In the genomic region with DNA sequence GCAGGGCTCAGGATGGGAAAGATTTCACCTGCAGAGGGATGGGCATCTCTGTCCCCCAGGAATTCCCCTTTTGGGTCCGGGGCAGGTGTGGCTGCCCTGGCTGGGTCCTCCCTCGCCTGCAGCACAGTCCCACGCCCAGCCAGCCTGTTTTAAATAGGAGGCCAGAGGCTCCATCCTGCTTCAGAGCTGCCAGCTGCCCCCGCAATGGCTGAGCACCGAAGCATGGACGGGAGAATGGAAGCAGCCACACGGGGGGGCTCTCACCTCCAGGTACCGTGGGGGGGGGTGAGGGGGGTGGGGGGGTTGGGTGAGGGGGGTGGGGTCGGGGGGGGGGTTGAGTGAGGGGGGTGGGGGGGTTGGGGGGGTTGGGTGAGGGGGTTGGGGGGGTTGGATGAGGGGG, we compare ENCODE assay signal across 10 cellular contexts.
DNase-seq lines count a peak whose midpoint lies in the region; ATAC-seq and TF ChIP-seq lines count a peak whose summit lies in the region.
"Had no signal": no experiment of that assay in that cellular context is flagged by ENCODE, and none has a peak within 500 bp of the region (broad histone marks: within the 10 kb centered on the region; RNA-seq: fewer than 3 reads in every experiment).

No MANE protein-coding gene starts in this region.

- 0 out of 2 replicates have a peak, but pooled peaks have one; percentile 10 for TF ChIP-seq CTCF in GM12875 (IDR thresholded peaks at IDR 0.05; ENCODE audit: borderline replicate concordance, insufficient read depth, low read depth, low read length)

- ATAC-seq in HG02759 (IDR thresholded peaks at IDR 0.05; ENCODE audit: unreplicated experiment): no peak
- ATAC-seq in GM18511 (IDR thresholded peaks at IDR 0.05; ENCODE audit: unreplicated experiment): no peak
- ATAC-seq: natural killer cell treated with Interleukin-12 subunit alpha and Interleukin-12 subunit beta and Interleukin-15 and Interleukin-18, amount 100 ng/mL, for 72 hours; T-helper 17 cell had no signal

- H3K4me3 ChIP-seq in GM12875 (ENCODE audit: low read depth, low read length): no peak overlapping the region

- DNase-seq in 8988T (peak; percentile 89), amniotic epithelial cell (ENCODE audit: low read depth) (peak; percentile 18)
- no peak for DNase-seq in activated effector memory CD4-positive, alpha-beta T cell treated with Interleukin-2 at 50 U/mL for 16 hours
- DNase-seq: C1 segment of cervical spinal cord, substantia nigra, T-helper 17 cell had no signal
